8 cellular contexts compared by ENCODE assay signal in genomic region chr4:2792711-2793577, GRCh38. TPM values are rescaled to one million over a fixed set of nuclear protein-coding genes. Genes with fewer than 3 reads are reported as not detected.
DNase-seq lines count a peak whose midpoint lies in the region; ATAC-seq and TF ChIP-seq lines count a peak whose summit lies in the region.

Gene SH3BP2 (plus strand): TSS chr4:2793085. CDS start chr4:2820618, 27,533 bp downstream.

- intact Hi-C loops in left lung (cut with DNase I) = no loop called here

- TF ChIP-seq RAD21 in Ishikawa (IDR thresholded peaks at IDR 0.05; ENCODE audit: low read depth) = no peak

- TF ChIP-seq CTCF in GM10266 (IDR thresholded peaks at IDR 0.05; ENCODE audit: control insufficient read depth, insufficient read depth, low read depth, missing control alignments) (no peak), WI38 (IDR thresholded peaks at IDR 0.05; ENCODE audit: low read depth, low read length) (no peak), left lung (IDR thresholded peaks at IDR 0.05) (no peak)

- peaks cover 0 to 15% of the 10 kb centered on the region in 2 donors for H3K36me3 ChIP-seq in left lung

- peaks cover 30 to 93% of the 10 kb centered on the region in 2 donors for H3K4me1 ChIP-seq in left lung

- H3K27ac ChIP-seq in left lung = peak within 1 kb of the TSS; percentile 76 to 96

- no peak for TF ChIP-seq EP300 in Ishikawa (IDR thresholded peaks at IDR 0.05; ENCODE audit: borderline replicate concordance)

- no peaks in the 10 kb centered on the region for H3K9me3 ChIP-seq in left lung

- DNase-seq in GM10266 (ENCODE audit: extremely low spot score) (peak; percentile 88), dermis blood vessel endothelial cell (peak; percentile 79), left lung (peak; percentile 86 to 98), NCI-H748 (lab: John Stamatoyannopoulos, UW; ENCODE audit: unreplicated experiment) (no peak), amniotic stem cell (lab: John Stamatoyannopoulos, UW) (no peak)
- DNase-seq in stimulated activated CD4-positive, alpha-beta T cell treated with anti-CD3 and anti-CD28 coated beads, Interleukin-4, amount 100 ng/mL, for 48 hours (ENCODE audit: low read depth in 2 of 2) = peak; percentile 64 to 68

- H3K27me3 ChIP-seq in left lung = no peaks in the 10 kb centered on the region

- H3K4me3 ChIP-seq in WI38 (ENCODE audit: low read depth, low read length) (peak within 1 kb of the TSS; percentile 74), left lung (peak within 1 kb of the TSS; percentile 69 to 81)

- ATAC-seq in left lung = peak; percentile 73

TF ChIP-seq in Ishikawa, 13 proteins besides CTCF, POLR2A, EP300 and RAD21:
- TF ChIP-seq CREB1 (IDR thresholded peaks at IDR 0.05; ENCODE audit: low read depth) (no peak), YY1 (IDR thresholded peaks at IDR 0.05; ENCODE audit: low read depth) (no peak), NFIC (IDR thresholded peaks at IDR 0.05) (no peak), EGR1 (IDR thresholded peaks at IDR 0.05) (0 out of 2 replicates have a peak, but pooled peaks have one; percentile 14), MAX (IDR thresholded peaks at IDR 0.05) (peak; percentile 99), FOXM1 (IDR thresholded peaks at IDR 0.05; ENCODE audit: borderline replicate concordance, low read depth) (no peak), USF1 (IDR thresholded peaks at IDR 0.05) (peak; percentile 72), TAF1 (IDR thresholded peaks at IDR 0.05; ENCODE audit: low read depth) (no peak), TEAD4 (IDR thresholded peaks at IDR 0.05) (no peak), TCF12 (IDR thresholded peaks at IDR 0.05; ENCODE audit: low read depth) (0 out of 2 replicates have a peak, but pooled peaks have one; percentile 14), CEBPB (IDR thresholded peaks at IDR 0.05) (no peak), ZBTB7A (IDR thresholded peaks at IDR 0.05; ENCODE audit: low read depth) (peak; percentile 96), REST (IDR thresholded peaks at IDR 0.05; ENCODE audit: low read depth) (peak; percentile 24; the same call in 1 of the 2 replicates)

RNA-seq across cellular contexts. Expression of gene SH3BP2, which starts in this region (rescaled TPM):
- total RNA-seq in dermis blood vessel endothelial cell (26.4 and 29.6 TPM in 2 replicates), left lung (100 to 1,000 TPM in 1 of 2 donors, 10 to 100 TPM in 1; 58.2 to 113 TPM)

Comparison
In these comparisons a context has a peak if more than half of its experiments do, and no peak if none do; other contexts are left out.
1. DNase-seq: peak in GM10266 (single experiment), dermis blood vessel endothelial cell (single experiment), left lung (2 of 2) and stimulated activated CD4-positive, alpha-beta T cell treated with anti-CD3 and anti-CD28 coated beads, Interleukin-4, amount 100 ng/mL, for 48 hours (2 of 2); none in NCI-H748 (single experiment) and amniotic stem cell (single experiment).